In genomic region chr10:21737061-21737460, GRCh38 we compare ENCODE assay signal across 1 cellular context.
TF ChIP-seq lines count a peak whose summit lies in the region.

No MANE protein-coding gene starts in this region.

TF ChIP-seq in HCT116, 20 proteins besides CTCF, POLR2A, EP300 and RAD21 (continued from another document):
- TF ChIP-seq ZBTB33 (IDR thresholded peaks at IDR 0.05; ENCODE audit: extremely low read depth, insufficient replicate concordance, low read length), result no peak
- TF ChIP-seq REST (IDR thresholded peaks at IDR 0.05; ENCODE audit: low read depth), result no peak
- no peak for TF ChIP-seq FOSL1 (IDR thresholded peaks at IDR 0.05; ENCODE audit: low read depth)
- TF ChIP-seq ELF1 (IDR thresholded peaks at IDR 0.05; ENCODE audit: borderline replicate concordance, low read depth), result no peak
- no peak for TF ChIP-seq EZH2 (IDR thresholded peaks at IDR 0.05)
